In the genomic region with DNA sequence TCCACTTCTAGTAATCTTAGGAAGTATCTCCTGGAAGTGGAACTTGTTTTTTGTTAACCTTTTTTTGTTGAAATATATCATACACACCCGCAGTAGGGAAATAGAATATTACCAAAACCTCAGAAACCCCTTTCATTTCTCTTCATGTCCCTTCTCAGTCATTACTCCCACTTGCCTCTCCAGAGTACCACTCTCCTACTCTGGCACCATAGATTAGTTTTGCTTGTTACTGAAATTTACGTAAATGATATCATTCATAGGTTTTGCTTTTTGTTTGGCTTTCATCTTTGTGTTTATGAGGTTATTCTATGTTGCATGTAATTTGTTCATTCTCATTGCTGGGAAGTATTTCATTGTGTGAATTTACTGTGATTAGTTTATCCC, we compare ENCODE assay signal across 20 cellular contexts.
"Had no signal": no experiment of that assay in that cellular context is flagged by ENCODE, and none has a peak within 500 bp of the region (broad histone marks: within the 10 kb centered on the region; RNA-seq: fewer than 3 reads in every experiment).

No MANE protein-coding gene starts in this region.

- H3K27ac Mint-ChIP-seq: activated CD4-positive, alpha-beta memory T cell treated with anti-CD3 and anti-CD28 coated beads for 36 hours; activated naive CD4-positive, alpha-beta T cell treated with anti-CD3 and anti-CD28 coated beads, Interleukin-2, amount 50 U/mL, for 24 hours; nephron progenitor cell; stimulated activated effector memory CD8-positive, alpha-beta T cell treated with anti-CD3 and anti-CD28 coated beads, Interleukin-12 subunit alpha, Interleukin-12 subunit beta, amount 100 ng/mL, for 72 hours; T-helper 17 cell had no signal

- H3K27me3 Mint-ChIP-seq: activated CD4-positive, alpha-beta memory T cell treated with anti-CD3 and anti-CD28 coated beads for 36 hours; activated naive CD4-positive, alpha-beta T cell treated with anti-CD3 and anti-CD28 coated beads, Interleukin-2, amount 50 U/mL, for 24 hours; T-helper 17 cell had no signal

- H3K27ac ChIP-seq: coronary artery, epithelial cell of prostate, heart right ventricle, parathyroid adenoma, right lobe of liver, skin epidermis, testis had no signal

- H3K4me3 Mint-ChIP-seq: activated CD4-positive, alpha-beta memory T cell treated with anti-CD3 and anti-CD28 coated beads for 36 hours; activated naive CD4-positive, alpha-beta T cell treated with anti-CD3 and anti-CD28 coated beads, Interleukin-2, amount 50 U/mL, for 24 hours; nephron progenitor cell; stimulated activated effector memory CD8-positive, alpha-beta T cell treated with anti-CD3 and anti-CD28 coated beads, Interleukin-12 subunit alpha, Interleukin-12 subunit beta, amount 100 ng/mL, for 72 hours; T-helper 17 cell had no signal

- H3K9me3 ChIP-seq: mucosa of descending colon, right lobe of liver, testis had no signal

- ATAC-seq: heart right ventricle; left colon; mucosa of descending colon; right lobe of liver; stimulated activated effector memory CD8-positive, alpha-beta T cell treated with anti-CD3 and anti-CD28 coated beads, Interleukin-12 subunit alpha, Interleukin-12 subunit beta, amount 100 ng/mL, for 72 hours; T-helper 17 cell had no signal

- FAIRE-seq: bronchial epithelial cell, keratinocyte had no signal

- DNase-seq: activated CD4-positive, alpha-beta memory T cell treated with anti-CD3 and anti-CD28 coated beads for 36 hours; activated CD4-positive, alpha-beta T cell treated with anti-CD3 and anti-CD28 coated beads for 48 hours; activated gamma-delta T cell; heart right ventricle; left colon; mucosa of descending colon; nephron progenitor cell; nucleus accumbens; right lobe of liver; stimulated activated CD4-positive, alpha-beta T cell treated with anti-CD3 and anti-CD28 coated beads, Interleukin-2, amount 100 ng/mL, for 24 hours; T-helper 17 cell; testis had no signal

- H2AFZ ChIP-seq: parathyroid adenoma had no signal

- H3K4me3 ChIP-seq: coronary artery, heart right ventricle, mucosa of descending colon, right lobe of liver, skin epidermis, testis had no signal

- H3K9ac ChIP-seq: parathyroid adenoma had no signal

- H3K36me3 ChIP-seq: heart right ventricle, right lobe of liver had no signal

- H3K27me3 ChIP-seq: heart right ventricle, right lobe of liver, testis had no signal
